In genomic region chr15:78425643-78426042, GRCh38 we compare ENCODE assay signal across 26 cellular contexts. TPM values are rescaled to one million over a fixed set of nuclear protein-coding genes. Genes with fewer than 3 reads are reported as not detected.
DNase-seq lines count a peak whose midpoint lies in the region; ATAC-seq, FAIRE-seq and TF ChIP-seq lines count a peak whose summit lies in the region.
"Had no signal": no experiment of that assay in that cellular context is flagged by ENCODE, and none has a peak within 500 bp of the region (broad histone marks: within the 10 kb centered on the region; RNA-seq: fewer than 3 reads in every experiment).

No MANE protein-coding gene starts in this region.

- no peaks in the 10 kb centered on the region for H4K20me1 ChIP-seq in GM12878 (ENCODE audit: control insufficient read depth, insufficient read depth)

- 0% methylated on average over 1 of the region's 1 CpG for WGBS in GM12878 (ENCODE audit: insufficient coverage, insufficient replicate concordance, low lambda C conversion rate, missing lambda C conversion rate)

- DNase-seq in CD1c-positive myeloid dendritic cell (ENCODE audit: extremely low spot score), result peak; percentile 22
- peak; percentile 86 to 90 for DNase-seq in Kasumi-1 (lab: John Stamatoyannopoulos, UW)
- peak; percentile 23 for DNase-seq in SIG-M5 (lab: John Stamatoyannopoulos, UW)
- no peak for DNase-seq in GM12878 (ENCODE audit: low read depth, low spot score)
- DNase-seq in T1000 (lab: John Stamatoyannopoulos, UW), result no peak
- DNase-seq in type B pancreatic cell (ENCODE audit: extremely low spot score, unreplicated experiment), result no peak
- DNase-seq: activated CD4-positive, alpha-beta memory T cell treated with anti-CD3 and anti-CD28 coated beads for 36 hours; activated T-cell treated with anti-CD3 and anti-CD28 coated beads, Interleukin-2, amount 50 U/mL, for 48 hours; CD8-positive, alpha-beta memory T cell; DMS153; erythroblast; foreskin fibroblast; GOT3; heart right ventricle; mesenchymal stem cell; naive B cell; NCI-H146; NCI-H524 treated with DMSO at 0.1 percent for 48 hours; occipital lobe; stimulated activated CD4-positive, alpha-beta T cell treated with anti-CD3 and anti-CD28 coated beads, Interleukin-1b, Interleukin-23, amount 100 ng/mL, for 48 hours had no signal

- H3K27ac ChIP-seq in GM12878 (ENCODE audit: control insufficient read depth, insufficient read depth), result no peak overlapping the region
- H3K27ac ChIP-seq: heart right ventricle, thoracic aorta had no signal

- RAD21 ChIA-PET in GM12878 (lab: Charles Lee; ENCODE audit: unreplicated experiment), result no interaction called here

- POLR2A ChIA-PET in GM12878 (lab: Charles Lee), result no interaction called here

- H3K4me1 Mint-ChIP-seq in type B pancreatic cell (ENCODE audit: unreplicated experiment), result peaks cover 16% of the 10 kb centered on the region
- H3K4me1 Mint-ChIP-seq: stimulated activated memory B cell treated with anti-CD40 and anti-IgM and Interleukin-4, amounts not matched to agents 10 μg/mL and 1 μg/mL and 100 μg/mL, for 72 hours had no signal

- no peaks in the 10 kb centered on the region for H3K36me3 ChIP-seq in GM12878 (ENCODE audit: control insufficient read depth in 2 of 2, insufficient read depth in 2 of 2, low read length in 1 of 2)
- H3K36me3 ChIP-seq: heart right ventricle, thoracic aorta had no signal

- no peaks in the 10 kb centered on the region for H3K4me1 ChIP-seq in GM12878 (ENCODE audit: control insufficient read depth, insufficient read depth, low read length)

- no peak overlapping the region for H3K27ac Mint-ChIP-seq in type B pancreatic cell
- H3K27ac Mint-ChIP-seq: activated CD4-positive, alpha-beta memory T cell treated with anti-CD3 and anti-CD28 coated beads for 36 hours; activated naive CD4-positive, alpha-beta T cell treated with anti-CD3 and anti-CD28 coated beads, Interleukin-2, amount 50 U/mL, for 72 hours; CD8-positive, alpha-beta memory T cell; naive B cell; stimulated activated memory B cell treated with anti-CD40 and anti-IgM and Interleukin-4, amounts not matched to agents 10 μg/mL and 1 μg/mL and 100 μg/mL, for 72 hours had no signal

- TF ChIP-seq POLR2A in GM12878 (IDR thresholded peaks at IDR 0.05; ENCODE audit: low read depth, low read length), result no peak

- SMC1A ChIA-PET in GM12878 (lab: Charles Lee; ENCODE audit: uncharacterized antibody, unreplicated experiment), result no interaction called here

- in situ Hi-C loops in GM12878 (cut with MboI), result loop anchor here (5.0 kb wide), 1 partner anchor 313 kb away; no protein-coding TSS in a partner anchor

- H3K4me2 ChIP-seq in GM12878 (ENCODE audit: control insufficient read depth, insufficient read depth), result no peak overlapping the region

- no TSS peak for BruUV-seq in GM12878 (replicated peaks; lab: Mats Ljungman, UMichigan)

- no peaks in the 10 kb centered on the region; a peak in 1 of 4 replicates for H3K27me3 ChIP-seq in GM12878 (replicated peaks in 1 of 2; ENCODE audit: control insufficient read depth in 2 of 2, insufficient read depth in 2 of 2, low read length in 1 of 2)

- TF ChIP-seq CTCF in GM12878 (IDR thresholded peaks at IDR 0.05 in 2 of 3, conservative IDR thresholded peaks at IDR 0.05 in 1 of 3; ENCODE audit: control insufficient read depth in 2 of 3, extremely low read depth in 1 of 3, insufficient read depth in 1 of 3, low read depth in 3 of 3, low read length in 3 of 3) (no peak), type B pancreatic cell (conservative IDR thresholded peaks at IDR 0.05) (no peak)

- intact Hi-C loops in GM12878 (cut with micrococcal nuclease; ENCODE audit: unreplicated experiment), result no loop called here

- FAIRE-seq in GM12878 (lab: Jason Lieb, UNC), result no peak
- FAIRE-seq: GM12891, GM19239 had no signal

- H2AFZ ChIP-seq in GM12878 (ENCODE audit: control insufficient read depth, low read depth, low read length), result no peak overlapping the region

- no peak for TF ChIP-seq EP300 in GM12878 (IDR thresholded peaks at IDR 0.05; ENCODE audit: borderline replicate concordance in 1 of 2, control insufficient read depth in 1 of 2, low read depth in 2 of 2, low read length in 2 of 2)

- no peak overlapping the region for H3K4me3 Mint-ChIP-seq in type B pancreatic cell
- H3K4me3 Mint-ChIP-seq: activated CD4-positive, alpha-beta memory T cell treated with anti-CD3 and anti-CD28 coated beads for 36 hours; CD8-positive, alpha-beta memory T cell; naive B cell; stimulated activated memory B cell treated with anti-CD40 and anti-IgM and Interleukin-4, amounts not matched to agents 10 μg/mL and 1 μg/mL and 100 μg/mL, for 72 hours had no signal

- H3K9me3 Mint-ChIP-seq in type B pancreatic cell, result no peaks in the 10 kb centered on the region
- H3K9me3 Mint-ChIP-seq: activated CD4-positive, alpha-beta memory T cell treated with anti-CD3 and anti-CD28 coated beads for 36 hours; activated naive CD4-positive, alpha-beta T cell treated with anti-CD3 and anti-CD28 coated beads, Interleukin-2, amount 50 U/mL, for 72 hours; CD8-positive, alpha-beta memory T cell; stimulated activated memory B cell treated with anti-CD40 and anti-IgM and Interleukin-4, amounts not matched to agents 10 μg/mL and 1 μg/mL and 100 μg/mL, for 72 hours had no signal

- no peaks in the 10 kb centered on the region for H3K9me3 ChIP-seq in GM12878 (replicated peaks; ENCODE audit: control insufficient read depth, insufficient read depth, low read length)
- H3K9me3 ChIP-seq: heart right ventricle, thoracic aorta had no signal

- no peaks in the 10 kb centered on the region for H3K36me3 Mint-ChIP-seq in type B pancreatic cell
- H3K36me3 Mint-ChIP-seq: activated CD4-positive, alpha-beta memory T cell treated with anti-CD3 and anti-CD28 coated beads for 36 hours; activated naive CD4-positive, alpha-beta T cell treated with anti-CD3 and anti-CD28 coated beads, Interleukin-2, amount 50 U/mL, for 72 hours; naive B cell; stimulated activated memory B cell treated with anti-CD40 and anti-IgM and Interleukin-4, amounts not matched to agents 10 μg/mL and 1 μg/mL and 100 μg/mL, for 72 hours had no signal

- H3K27me3 Mint-ChIP-seq in type B pancreatic cell, result peaks cover 34% of the 10 kb centered on the region

- ATAC-seq in GM12878 (no peak), GM19328 (IDR thresholded peaks at IDR 0.05; ENCODE audit: unreplicated experiment) (no peak)
- ATAC-seq: heart right ventricle; stimulated activated memory B cell treated with anti-CD40 and anti-IgM and Interleukin-4, amounts not matched to agents 10 μg/mL and 1 μg/mL and 100 μg/mL, for 72 hours had no signal

- H3K9ac ChIP-seq in GM12878 (ENCODE audit: control insufficient read depth, insufficient read depth, low read length), result no peak overlapping the region

- TF ChIP-seq RAD21 in GM12878 (IDR thresholded peaks at IDR 0.05; ENCODE audit: insufficient read depth, low read depth, low read length), result no peak

- CTCF ChIA-PET in GM12878 (lab: Yijun Ruan, JAX), result interaction anchor here (1.8 kb wide), 1 partner anchor 114 kb away, joined by 9 read pairs; no protein-coding TSS in a partner anchor

- H3K4me3 ChIP-seq in GM12878, result no peak overlapping the region
- H3K4me3 ChIP-seq: heart right ventricle, thoracic aorta had no signal

- no peaks in the 10 kb centered on the region for H3K79me2 ChIP-seq in GM12878 (ENCODE audit: control insufficient read depth, insufficient read depth, low read length)

TF ChIP-seq in GM12878, 131 proteins besides CTCF, POLR2A, EP300 and RAD21:
- TF ChIP-seq RUNX3 (IDR thresholded peaks at IDR 0.05; ENCODE audit: low read length) (peak; percentile 18; the same call in 1 of the 2 replicates), MYC (IDR thresholded peaks at IDR 0.05; ENCODE audit: insufficient read depth, insufficient read length, insufficient replicate concordance, low read length, severe bottlenecking) (no peak), NKRF (conservative IDR thresholded peaks at IDR 0.05) (no peak), IRF4 (IDR thresholded peaks at IDR 0.05; ENCODE audit: low read depth, low read length) (no peak), PAX5 (IDR thresholded peaks at IDR 0.05; ENCODE audit: borderline replicate concordance, low read depth, low read length) (no peak)

RNA-seq across cellular contexts. Expression of gene IREB2, which starts 12.4 kb away (rescaled TPM):
- 107 and 109 TPM in 2 replicates for total RNA-seq in GM12878 (2013; cell fraction: nucleolus; rRNA removed)
- total RNA-seq in GM12878 (2014; rRNA removed) (22.8 and 23.0 TPM in 2 replicates), GM12878 (2014; rRNA removed; fragmentation: Illumina TruSeq; extraction: Trizol) (25.8 and 30.0 TPM in 2 replicates), GM12878 (2021) (51.3 and 52.4 TPM in 2 replicates), type B pancreatic cell (ENCODE audit: low replicate concordance) (76.9 and 83.8 TPM in 2 replicates)
- polyA plus RNA-seq in GM12878 (2011; ENCODE audit: low read depth), result 11.5 TPM
- polyA plus RNA-seq in GM12878 (2011; rRNA removed) (35.7 and 49.6 TPM in 2 replicates), GM12878 (2014; fragmentation: Illumina TruSeq; extraction: Trizol) (34.9 and 48.1 TPM in 2 replicates), GM12878 (2014; fragmentation: Nextera tagmentation; extraction: Ambion mirVana) (10 to 100 TPM; 13.0 to 13.9 TPM), GM12878 (2014; rRNA removed) (21.9 and 23.1 TPM in 2 replicates), GM12878 (2016; fragmentation: Nextera tagmentation; extraction: Ambion mirVana) (10 to 100 TPM; 21.9 to 25.8 TPM)
- polyA plus RNA-seq in GM12878 (2011; cell fraction: cytosol; rRNA removed), result 13.1 and 17.0 TPM in 2 replicates
- polyA plus RNA-seq in GM12878 (2011; cell fraction: nucleus; rRNA removed), result 21.4 and 26.3 TPM in 2 replicates
- polyA plus RNA-seq in GM12878 (2012), result 23.9 and 27.4 TPM in 2 replicates
- 41.2 and 58.5 TPM in 2 replicates for polyA minus RNA-seq in GM12878 (2011; rRNA and poly(A)+ RNA removed)
- 26.2 and 35.7 TPM in 2 replicates for polyA minus RNA-seq in GM12878 (2011; cell fraction: cytosol; rRNA and poly(A)+ RNA removed)
- polyA minus RNA-seq in GM12878 (2011; cell fraction: nucleus; rRNA and poly(A)+ RNA removed), result 23.1 and 35.3 TPM in 2 replicates

Comparison
In these comparisons a context has a peak if more than half of its experiments do, and no peak if none do; other contexts are left out.
1. DNase-seq: peak in CD1c-positive myeloid dendritic cell (single experiment), Kasumi-1 (2 of 2) and SIG-M5 (single experiment); none in GM12878 (single experiment), T1000 (single experiment) and type B pancreatic cell (single experiment).